In genomic region chr9:97518909-97519307, GRCh38 we compare ENCODE assay signal across 8 cellular contexts. TPM values are rescaled to one million over a fixed set of nuclear protein-coding genes. Genes with fewer than 3 reads are reported as not detected.
DNase-seq lines count a peak whose midpoint lies in the region; ATAC-seq and TF ChIP-seq lines count a peak whose summit lies in the region.
"Had no signal": no experiment of that assay in that cellular context is flagged by ENCODE, and none has a peak within 500 bp of the region (broad histone marks: within the 10 kb centered on the region; RNA-seq: fewer than 3 reads in every experiment).

No MANE protein-coding gene starts in this region.

- peak overlapping the region; percentile 79 for H3K4me3 Mint-ChIP-seq in HFFc6

- in situ Hi-C loops in Panc1 (cut with HindIII; ENCODE audit: low pct_unique_long_range_greater_than_20kb, low sequenced_read_pairs) = no loop called here

- POLR2A ChIA-PET in Panc1 (lab: Charles Lee) = no interaction called here

- no peak overlapping the region for H3K4me3 ChIP-seq in Panc1 (ENCODE audit: low read depth in 2 of 2, low read length in 2 of 2)
- H3K4me3 ChIP-seq in right cardiac atrium (ENCODE audit: low read length) = no peak overlapping the region
- peak overlapping the region; percentile 34 for H3K4me3 ChIP-seq in thoracic aorta

- H3K9me3 ChIP-seq in Panc1 (ENCODE audit: control insufficient read depth, insufficient read depth, low read depth, low read length) (no peaks in the 10 kb centered on the region), right cardiac atrium (ENCODE audit: control insufficient read depth, low read length) (no peaks in the 10 kb centered on the region), thoracic aorta (no peaks in the 10 kb centered on the region)

- peaks cover 28% of the 10 kb centered on the region for H3K27me3 Mint-ChIP-seq in HFFc6 (ENCODE audit: insufficient read depth)

- no peaks in the 10 kb centered on the region for H3K9me3 Mint-ChIP-seq in HFFc6

- peaks cover 33% of the 10 kb centered on the region for H3K4me1 Mint-ChIP-seq in HFFc6 (ENCODE audit: low read depth)

- peak; percentile 62; the same call in 1 of the 2 replicates for ATAC-seq in Panc1
- peak; percentile 22 to 77 for ATAC-seq in right cardiac atrium
- ATAC-seq in thoracic aorta (ENCODE audit: insufficient number of reproducible peaks, low FRiP score, low read depth) = peak; percentile 81
- ATAC-seq in GM21360 (IDR thresholded peaks at IDR 0.05; ENCODE audit: unreplicated experiment) = no peak

- no peaks in the 10 kb centered on the region for H3K36me3 Mint-ChIP-seq in HFFc6 (ENCODE audit: low read depth)

- H3K27ac ChIP-seq in Panc1 (ENCODE audit: low read length) = no peak overlapping the region
- H3K27ac ChIP-seq in right cardiac atrium (ENCODE audit: low read length) = peak overlapping the region; percentile 45
- peak overlapping the region; percentile 70 to 84 for H3K27ac ChIP-seq in thoracic aorta

- CTCF ChIA-PET in Panc1 (lab: Charles Lee) = no interaction called here

- no TSS peak for BruUV-seq in Panc1 (replicated peaks; lab: Mats Ljungman, UMichigan)

- WGBS in right cardiac atrium = 31% methylated on average over 6 of the region's 6 CpGs

- DNase-seq in HFFc6 (peak; percentile 78), Panc1 (ENCODE audit: low read depth, low spot score) (no peak), right cardiac atrium (no peak), thoracic aorta (ENCODE audit: low spot score) (no peak)
- DNase-seq in activated naive CD4-positive, alpha-beta T cell treated with Interleukin-2 at 50 U/mL for 16 hours = no peak
- DNase-seq in activated CD4-positive, alpha-beta T cell treated with anti-CD3 and anti-CD28 coated beads for 4 hours = no peak
- DNase-seq: activated CD4-positive, alpha-beta T cell treated with anti-CD3 and anti-CD28 coated beads, Interleukin-2, amount 50 U/mL, for 4 hours had no signal

- intact Hi-C loops in Panc1 (cut with micrococcal nuclease; ENCODE audit: unreplicated experiment) (no loop called here), right cardiac atrium (cut with DNase I) (no loop called here)

- TF ChIP-seq CTCF in HFFc6 (IDR thresholded peaks at IDR 0.05) (no peak), Panc1 (IDR thresholded peaks at IDR 0.05) (no peak), thoracic aorta (IDR thresholded peaks at IDR 0.05) (no peak)

- H3K36me3 ChIP-seq in Panc1 (ENCODE audit: control insufficient read depth, insufficient read depth, low read length) = no peaks in the 10 kb centered on the region
- no peaks in the 10 kb centered on the region for H3K36me3 ChIP-seq in thoracic aorta

- no peaks in the 10 kb centered on the region for H3K27me3 ChIP-seq in Panc1 (ENCODE audit: control insufficient read depth, insufficient read depth, low read length)
- no peaks in the 10 kb centered on the region for H3K27me3 ChIP-seq in right cardiac atrium (ENCODE audit: control insufficient read depth, insufficient read depth)
- no peaks in the 10 kb centered on the region for H3K27me3 ChIP-seq in thoracic aorta (replicated peaks; ENCODE audit: insufficient read depth)

- peak overlapping the region; percentile 74 for H3K27ac Mint-ChIP-seq in HFFc6

- H3K4me1 ChIP-seq in Panc1 (ENCODE audit: control insufficient read depth, insufficient read depth, low read length) (peaks cover 3% of the 10 kb centered on the region; the same call in 1 of the 2 replicates), right cardiac atrium (ENCODE audit: control insufficient read depth, insufficient read depth, low read length) (peaks cover 25% of the 10 kb centered on the region), thoracic aorta (ENCODE audit: control insufficient read depth in 1 of 2, low read depth in 2 of 2) (peaks cover 15 to 59% of the 10 kb centered on the region in 2 donors)

RNA-seq across cellular contexts. Expression of gene TMOD1, which starts 17.4 kb away (rescaled TPM):
- total RNA-seq in HFFc6 (2021; fragmentation: NEBNext Ultra II Directional; extraction: Animal tissue kit (Norgen Biotek cat#: 25700)) = under 1 TPM; 0.14 to 0.60 (median 0.57) TPM
- total RNA-seq in Panc1 (2021; ENCODE audit: unreplicated experiment) (1.4 TPM), right cardiac atrium (100 to 1,000 TPM; 177 to 220 (median 208) TPM), thoracic aorta (10 to 100 TPM; 44.0 to 77.6 TPM)
- polyA plus RNA-seq in Panc1 (2012; ENCODE audit: insufficient read length) = 1.7 TPM
- polyA plus RNA-seq in right cardiac atrium = 184 TPM

Comparison
In these comparisons a context has a peak if more than half of its experiments do, and no peak if none do; other contexts are left out.
1. RNA of gene TMOD1, which starts 17.4 kb away (total RNA-seq): 177 to 220 TPM in right cardiac atrium and 44.0 to 77.6 TPM in thoracic aorta; 1.4 TPM in Panc1 (single experiment) and 0.14 to 0.60 TPM in HFFc6; every median in the first group is over 10 times any median in the second.